21 cellular contexts compared by ENCODE assay signal in genomic region chr14:34596891-34597290, GRCh38.
"Had no signal": no experiment of that assay in that cellular context is flagged by ENCODE, and none has a peak within 500 bp of the region (broad histone marks: within the 10 kb centered on the region; RNA-seq: fewer than 3 reads in every experiment).

No MANE protein-coding gene starts in this region.

- H3K4me3 Mint-ChIP-seq: activated B cell treated with CpG ODN at 0.5 μM for 24 hours; activated CD4-positive, alpha-beta memory T cell treated with anti-CD3 and anti-CD28 coated beads for 36 hours; activated CD4-positive, alpha-beta T cell treated with anti-CD3 and anti-CD28 coated beads, Interleukin-2, amount 10 ng/mL, durations not matched to agents 7 days and 5 days; activated naive CD4-positive, alpha-beta T cell treated with anti-CD3 and anti-CD28 coated beads for 36 hours; activated naive CD8-positive, alpha-beta T cell; activated T-helper 1 cell treated with anti-CD3 and anti-CD28 coated beads, Interleukin-12 subunit alpha, Interleukin-12 subunit beta, Interleukin-2, Interleukin-4 antibody, amounts not matched to agents 30 ng/mL and 10 ng/mL and 1 ng/mL, durations not matched to agents 14 hours and 24 hours and 36 hours; brain; central memory CD8-positive, alpha-beta T cell; T-helper 1 cell treated with Interleukin-12 subunit alpha and Interleukin-12 subunit beta and Interleukin-4 antibody, amounts not matched to agents 30 μg/mL and 1 μg/mL, for 36 hours had no signal

- H3K27ac Mint-ChIP-seq: activated B cell treated with CpG ODN at 0.5 μM for 24 hours; activated CD4-positive, alpha-beta memory T cell treated with anti-CD3 and anti-CD28 coated beads for 36 hours; activated CD4-positive, alpha-beta T cell treated with anti-CD3 and anti-CD28 coated beads, Interleukin-2, amount 10 ng/mL, durations not matched to agents 7 days and 5 days; activated naive CD4-positive, alpha-beta T cell treated with anti-CD3 and anti-CD28 coated beads for 36 hours; activated naive CD8-positive, alpha-beta T cell; activated T-helper 1 cell treated with anti-CD3 and anti-CD28 coated beads, Interleukin-12 subunit alpha, Interleukin-12 subunit beta, Interleukin-2, Interleukin-4 antibody, amounts not matched to agents 30 ng/mL and 10 ng/mL and 1 ng/mL, durations not matched to agents 14 hours and 24 hours and 36 hours; brain; T-helper 1 cell treated with Interleukin-12 subunit alpha and Interleukin-12 subunit beta and Interleukin-4 antibody, amounts not matched to agents 30 μg/mL and 1 μg/mL, for 36 hours had no signal

- H3K27me3 Mint-ChIP-seq: activated B cell treated with CpG ODN at 0.5 μM for 24 hours; activated CD4-positive, alpha-beta memory T cell treated with anti-CD3 and anti-CD28 coated beads for 36 hours; activated CD4-positive, alpha-beta T cell treated with anti-CD3 and anti-CD28 coated beads, Interleukin-2, amount 10 ng/mL, durations not matched to agents 7 days and 5 days; activated naive CD8-positive, alpha-beta T cell; central memory CD8-positive, alpha-beta T cell had no signal

- H3K9me3 Mint-ChIP-seq: activated B cell treated with CpG ODN at 0.5 μM for 24 hours; activated CD4-positive, alpha-beta memory T cell treated with anti-CD3 and anti-CD28 coated beads for 36 hours; activated CD4-positive, alpha-beta T cell treated with anti-CD3 and anti-CD28 coated beads, Interleukin-2, amount 10 ng/mL, durations not matched to agents 7 days and 5 days; activated naive CD4-positive, alpha-beta T cell treated with anti-CD3 and anti-CD28 coated beads for 36 hours; activated T-helper 1 cell treated with anti-CD3 and anti-CD28 coated beads, Interleukin-12 subunit alpha, Interleukin-12 subunit beta, Interleukin-2, Interleukin-4 antibody, amounts not matched to agents 30 ng/mL and 10 ng/mL and 1 ng/mL, durations not matched to agents 14 hours and 24 hours and 36 hours; brain; central memory CD8-positive, alpha-beta T cell; T-helper 1 cell treated with Interleukin-12 subunit alpha and Interleukin-12 subunit beta and Interleukin-4 antibody, amounts not matched to agents 30 μg/mL and 1 μg/mL, for 36 hours had no signal

- H3K4me3 ChIP-seq: K562 had no signal

- H3K4me1 Mint-ChIP-seq: activated B cell treated with CpG ODN at 0.5 μM for 24 hours; activated CD4-positive, alpha-beta T cell treated with anti-CD3 and anti-CD28 coated beads, Interleukin-2, amount 10 ng/mL, durations not matched to agents 7 days and 5 days; brain; central memory CD8-positive, alpha-beta T cell had no signal

- DNase-seq: activated B cell treated with CpG ODN at 0.5 μM for 24 hours; activated CD4-positive, alpha-beta memory T cell treated with anti-CD3 and anti-CD28 coated beads for 36 hours; activated CD4-positive, alpha-beta T cell treated with anti-CD3 and anti-CD28 coated beads, Interleukin-2, amount 10 ng/mL, durations not matched to agents 7 days and 5 days; activated CD8-positive, alpha-beta memory T cell treated with anti-CD3 and anti-CD28 coated beads for 24 hours; activated gamma-delta T cell; activated naive CD4-positive, alpha-beta T cell treated with anti-CD3 and anti-CD28 coated beads for 36 hours; amygdala; Karpas-422; NCI-H1105 treated with DMSO at 0.1 percent for 48 hours; NCI-H1436 treated with DMSO at 0.1 percent for 48 hours; NCI-H187; NCI-H2081; NCI-H510A treated with DMSO at 0.1 percent for 48 hours; NCI-H69; SHP77 treated with DMSO at 0.1 percent for 48 hours had no signal

- ATAC-seq: K562 had no signal
